33 cellular contexts compared by ENCODE assay signal in genomic region chr3:187845826-187846225, GRCh38.
"Had no signal": no experiment of that assay in that cellular context is flagged by ENCODE, and none has a peak within 500 bp of the region (broad histone marks: within the 10 kb centered on the region; RNA-seq: fewer than 3 reads in every experiment).

No MANE protein-coding gene starts in this region.

- DNase-seq: activated B cell treated with CpG ODN at 0.5 μM for 24 hours; activated CD4-positive, alpha-beta memory T cell treated with anti-CD3 and anti-CD28 coated beads for 36 hours; activated CD4-positive, alpha-beta T cell treated with anti-CD3 and anti-CD28 coated beads for 4 hours; activated CD4-positive, alpha-beta T cell treated with anti-CD3 and anti-CD28 coated beads, Interleukin-2, amount 10 ng/mL, durations not matched to agents 24 days and 14 days; activated CD4-positive, alpha-beta T cell treated with anti-CD3 and anti-CD28 coated beads, Interleukin-2, amount 50 U/mL, for 1 hour; activated CD4-positive, alpha-beta T cell treated with anti-CD3 and anti-CD28 coated beads, Interleukin-2, amount 50 U/mL, for 4 hours; activated CD4-positive, CD25-positive, alpha-beta regulatory T cell treated with anti-CD3 and anti-CD28 coated beads, Interleukin-2, amount 50 U/mL, for 72 hours; activated CD8-positive, alpha-beta memory T cell treated with anti-CD3 and anti-CD28 coated beads, Interleukin-2, amount 50 U/mL, for 4 hours; activated CD8-positive, alpha-beta T cell treated with anti-CD3 and anti-CD28 coated beads for 36 hours; activated effector memory CD4-positive, alpha-beta T cell treated with anti-CD3 and anti-CD28 coated beads, Interleukin-2, amount 50 U/mL, for 16 hours; activated gamma-delta T cell treated with Interleukin-2 at 50 U/mL for 16 hours; activated naive CD4-positive, alpha-beta T cell; activated naive CD4-positive, alpha-beta T cell treated with anti-CD3 and anti-CD28 coated beads for 36 hours; activated naive CD4-positive, alpha-beta T cell treated with anti-CD3 and anti-CD28 coated beads, Interleukin-2, amount 50 U/mL, for 16 hours; activated naive CD8-positive, alpha-beta T cell treated with anti-CD3 and anti-CD28 coated beads for 36 hours; activated T-cell treated with anti-CD3 and anti-CD28 coated beads for 4 hours; activated T-cell treated with anti-CD3 and anti-CD28 coated beads, Interleukin-2, amount 50 U/mL, for 1 hour; activated T-cell treated with anti-CD3 and anti-CD28 coated beads, Interleukin-2, amount 50 U/mL, for 4 hours; activated T-cell treated with anti-CD3 and anti-CD28 coated beads, Interleukin-2, amount 50 U/mL, for 72 hours; adrenal gland; amniotic stem cell; anterior cingulate cortex; caudate nucleus; cerebellar nuclear complex; T-helper 2 cell; T-helper 9 cell had no signal

- H3K4me1 ChIP-seq: adrenal gland, ascending aorta had no signal

- H3K36me3 ChIP-seq: adrenal gland, ascending aorta, cardiac muscle cell had no signal

- H3K4me3 ChIP-seq: adrenal gland, ascending aorta, cardiac muscle cell had no signal

- H3K27me3 ChIP-seq: adrenal gland, ascending aorta, cardiac muscle cell had no signal

- H3K27ac ChIP-seq: adrenal gland, ascending aorta, cardiac muscle cell, VCaP had no signal

- FAIRE-seq: bronchial epithelial cell, TTC549 had no signal

- H3K9me3 ChIP-seq: adrenal gland, ascending aorta had no signal

- ATAC-seq: activated CD8-positive, alpha-beta T cell treated with anti-CD3 and anti-CD28 coated beads for 36 hours; activated naive CD4-positive, alpha-beta T cell treated with anti-CD3 and anti-CD28 coated beads, Interleukin-2, amount 50 U/mL, for 72 hours; activated T-cell treated with anti-CD3 and anti-CD28 coated beads, Interleukin-2, amount 50 U/mL, for 4 hours; activated T-cell treated with anti-CD3 and anti-CD28 coated beads, Interleukin-2, amount 50 U/mL, for 72 hours; activated T-helper 17 cell treated with anti-CD3 and anti-CD28 coated beads, Interleukin-2, amount 50 U/mL, for 72 hours had no signal
